ENCODE assay signal across 9 cellular contexts in genomic region chr15:72199721-72200212, GRCh38. TPM values are rescaled to one million over a fixed set of nuclear protein-coding genes. Genes with fewer than 3 reads are reported as not detected.
A peak's percentile ranks its signal among the peaks of the same experiment; 100 is the strongest.
DNase-seq lines count a peak whose midpoint lies in the region; ATAC-seq and TF ChIP-seq lines count a peak whose summit lies in the region.
"Had no signal": no experiment of that assay in that cellular context is flagged by ENCODE, and none has a peak within 500 bp of the region (broad histone marks: within the 10 kb centered on the region; RNA-seq: fewer than 3 reads in every experiment).

No MANE protein-coding gene starts in this region.

- peaks cover 5% of the 10 kb centered on the region for H3K4me1 ChIP-seq in CD8-positive, alpha-beta T cell (ENCODE audit: insufficient read depth, low read length)

- no peak overlapping the region for H3K27ac Mint-ChIP-seq in CD8-positive, alpha-beta T cell
- no peak overlapping the region for H3K27ac Mint-ChIP-seq in activated CD4-positive, alpha-beta T cell treated with anti-CD3 and anti-CD28 coated beads for 36 hours

- H3K27ac ChIP-seq in CD8-positive, alpha-beta T cell (ENCODE audit: low read depth, low read length): no peak overlapping the region

- H3K9me3 ChIP-seq in CD8-positive, alpha-beta T cell (ENCODE audit: low read length): no peaks in the 10 kb centered on the region

- H3K4me3 ChIP-seq in CD8-positive, alpha-beta T cell (ENCODE audit: low read depth, low read length): no peak overlapping the region
- no peak overlapping the region for H3K4me3 ChIP-seq in H7 (ENCODE audit: insufficient read depth, low read depth, low read length)

- no peaks in the 10 kb centered on the region for H3K9me3 Mint-ChIP-seq in CD8-positive, alpha-beta T cell
- H3K9me3 Mint-ChIP-seq in activated CD4-positive, alpha-beta T cell treated with anti-CD3 and anti-CD28 coated beads for 36 hours (ENCODE audit: low read depth): no peaks in the 10 kb centered on the region
- H3K9me3 Mint-ChIP-seq: IgD-negative memory B cell had no signal

- CTCF ChIA-PET in CD8-positive, alpha-beta T cell (lab: Charles Lee): interaction anchor here (0.6 to 8.2 kb wide), 24 partner anchors 9 to 333 kb away, joined by 3 to 109 read pairs (median 3); no protein-coding TSS in a partner anchor
- CTCF ChIA-PET in activated CD4-positive, alpha-beta T cell treated with anti-CD3 and anti-CD28 coated beads for 36 hours (lab: Charles Lee): interaction anchor here (0.6 to 3.8 kb wide), 15 partner anchors 9 to 306 kb away, joined by 3 to 22 read pairs (median 4); no protein-coding TSS in a partner anchor

- intact Hi-C loops in CD8-positive, alpha-beta T cell (cut with DNase I, micrococcal nuclease): loop anchor here (1.0 to 5.0 kb wide), 5 partner anchors 29 to 333 kb away; partner anchors contain the start of gene PARP6 (in 2 of the 2)
- intact Hi-C loops in activated CD4-positive, alpha-beta T cell treated with anti-CD3 and anti-CD28 coated beads for 36 hours (cut with DNase I, micrococcal nuclease): loop anchor here (1.0 to 5.0 kb wide), 6 partner anchors 29 to 177 kb away; partner anchors contain the start of genes PARP6 (in 2 of the 2), HEXA (in 1 of the 2) and PKM (in 1 of the 2)

- POLR2A ChIA-PET in CD8-positive, alpha-beta T cell (lab: Charles Lee): interaction anchor here (1.6 to 3.0 kb wide), 3 partner anchors 27 to 74 kb away, joined by 3 to 9 read pairs (median 5); partner anchors contain the start of gene PKM
- POLR2A ChIA-PET in activated CD4-positive, alpha-beta T cell treated with anti-CD3 and anti-CD28 coated beads for 36 hours (lab: Charles Lee): interaction anchor here (0.8 to 1.0 kb wide), 2 partner anchors 20 to 31 kb away, joined by 3 to 8 read pairs; partner anchors contain the start of gene PKM

- peaks cover 51% of the 10 kb centered on the region for H3K36me3 ChIP-seq in CD8-positive, alpha-beta T cell (ENCODE audit: insufficient read depth, low read length)
- H3K36me3 ChIP-seq in H7 (replicated peaks; ENCODE audit: control insufficient read depth, insufficient read depth, low read length): peaks cover 57% of the 10 kb centered on the region

- H3K27me3 ChIP-seq in CD8-positive, alpha-beta T cell (ENCODE audit: insufficient read depth, low read length): no peaks in the 10 kb centered on the region
- peaks cover 15% of the 10 kb centered on the region for H3K27me3 ChIP-seq in H7 (ENCODE audit: control insufficient read depth, insufficient read depth, low read length)

- peaks cover 13% of the 10 kb centered on the region for H3K27me3 Mint-ChIP-seq in CD8-positive, alpha-beta T cell (ENCODE audit: low read depth)
- peaks cover 12% of the 10 kb centered on the region for H3K27me3 Mint-ChIP-seq in activated CD4-positive, alpha-beta T cell treated with anti-CD3 and anti-CD28 coated beads for 36 hours

- peaks cover 62% of the 10 kb centered on the region for H3K36me3 Mint-ChIP-seq in CD8-positive, alpha-beta T cell
- H3K36me3 Mint-ChIP-seq in activated CD4-positive, alpha-beta T cell treated with anti-CD3 and anti-CD28 coated beads for 36 hours (ENCODE audit: low read depth): peaks cover 65% of the 10 kb centered on the region

- TF ChIP-seq CTCF in CD8-positive, alpha-beta T cell (IDR thresholded peaks at IDR 0.05): peak; percentile 83

- peak; percentile 91 for ATAC-seq in CD8-positive, alpha-beta T cell
- peak; percentile 47 for ATAC-seq in activated CD4-positive, alpha-beta T cell treated with anti-CD3 and anti-CD28 coated beads for 36 hours
- peak; percentile 97 for ATAC-seq in left lobe of liver
- ATAC-seq in HG02763 (IDR thresholded peaks at IDR 0.05; ENCODE audit: unreplicated experiment): no peak

- no peak overlapping the region for H3K4me3 Mint-ChIP-seq in CD8-positive, alpha-beta T cell
- H3K4me3 Mint-ChIP-seq in activated CD4-positive, alpha-beta T cell treated with anti-CD3 and anti-CD28 coated beads for 36 hours: no peak overlapping the region
- H3K4me3 Mint-ChIP-seq: IgD-negative memory B cell had no signal

- H3K4me1 Mint-ChIP-seq in CD8-positive, alpha-beta T cell (ENCODE audit: low read depth): peaks cover 9% of the 10 kb centered on the region
- peaks cover 19% of the 10 kb centered on the region for H3K4me1 Mint-ChIP-seq in activated CD4-positive, alpha-beta T cell treated with anti-CD3 and anti-CD28 coated beads for 36 hours

- DNase-seq in CD8-positive, alpha-beta T cell: peak; percentile 55 to 84 (median 73)
- DNase-seq in H7 (peak; percentile 90), NCI-H226 (peak; percentile 55), cerebellum (ENCODE audit: low spot score) (peak; percentile 90), left lobe of liver (ENCODE audit: low spot score) (peak; percentile 89)
- peak; percentile 82 for DNase-seq in activated CD4-positive, alpha-beta T cell treated with anti-CD3 and anti-CD28 coated beads for 36 hours
- DNase-seq in stimulated activated CD4-positive, alpha-beta T cell treated with anti-CD3 and anti-CD28 coated beads, Interleukin-4, amount 100 ng/mL, for 4 hours: peak; percentile 57 to 61

RNA-seq across cellular contexts. Expression of gene GRAMD2A, which starts 2.2 kb away (rescaled TPM):
- total RNA-seq in CD8-positive, alpha-beta T cell: not detected
- 0.17 and 0.52 TPM in 2 replicates for total RNA-seq in H7 (2014; rRNA removed; shearing (Covaris generic))
- total RNA-seq in activated CD4-positive, alpha-beta T cell treated with anti-CD3 and anti-CD28 coated beads for 36 hours: under 1 TPM in 1 of 2 experiments, not detected in 1; 0.11 TPM
- 0.36 TPM for total RNA-seq in cerebellum
- not detected for total RNA-seq in left lobe of liver

RNA-seq across cellular contexts. Expression of gene PKM, which starts 31.2 kb away (rescaled TPM):
- total RNA-seq in CD8-positive, alpha-beta T cell: 100 to 1,000 TPM; 121 to 123 TPM
- 942 and 1,007 TPM in 2 replicates for total RNA-seq in H7 (2014; rRNA removed; shearing (Covaris generic))
- total RNA-seq in activated CD4-positive, alpha-beta T cell treated with anti-CD3 and anti-CD28 coated beads for 36 hours: 1,000 to 10,000 TPM; 2,479 to 3,112 TPM
- 327 TPM for total RNA-seq in cerebellum
- total RNA-seq in left lobe of liver: 31.0 TPM
